9 cellular contexts compared by ENCODE assay signal in the genomic region with DNA sequence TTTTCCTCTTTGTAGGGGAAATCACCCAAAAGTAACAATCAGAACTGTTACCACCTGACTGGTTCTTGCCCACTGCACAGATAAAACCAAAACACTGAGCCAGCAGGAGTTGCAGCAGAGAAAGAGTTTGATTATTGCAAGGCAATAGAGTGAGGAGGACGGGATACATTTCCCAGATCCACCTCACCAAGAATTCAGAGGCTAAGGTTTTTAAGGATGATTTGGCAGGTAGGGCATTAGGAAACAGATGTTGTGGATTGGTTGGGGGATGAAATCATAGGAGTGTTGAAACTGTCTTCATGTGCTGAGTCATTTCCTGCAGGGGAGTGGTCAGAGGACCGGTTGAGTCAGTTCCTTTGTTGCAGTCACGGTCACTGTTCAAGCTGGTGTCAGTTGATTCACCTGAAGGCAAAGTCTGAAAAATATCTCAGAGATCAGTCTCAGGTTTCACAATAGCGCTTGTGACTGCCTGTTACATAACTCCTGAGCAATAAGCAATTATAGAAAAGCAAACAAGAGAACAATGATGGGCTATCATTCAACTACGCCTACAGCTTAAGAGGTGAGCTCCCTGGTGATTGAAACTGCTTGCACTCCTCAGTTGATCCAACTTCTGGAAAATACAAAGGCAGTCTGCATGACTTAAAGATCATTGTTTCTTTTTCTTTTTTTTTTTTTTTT. TPM values are rescaled to one million over a fixed set of nuclear protein-coding genes. Genes with fewer than 3 reads are reported as not detected.
DNase-seq lines count a peak whose midpoint lies in the region; ATAC-seq, FAIRE-seq and TF ChIP-seq lines count a peak whose summit lies in the region.
"Had no signal": no experiment of that assay in that cellular context is flagged by ENCODE, and none has a peak within 500 bp of the region (broad histone marks: within the 10 kb centered on the region; RNA-seq: fewer than 3 reads in every experiment).

No MANE protein-coding gene starts in this region.

- peak overlapping the region; percentile 0 for H3K4me3 Mint-ChIP-seq in activated CD4-positive, alpha-beta memory T cell treated with anti-CD3 and anti-CD28 coated beads, Interleukin-2, amount 10 ng/mL, durations not matched to agents 7 days and 5 days
- H3K4me3 Mint-ChIP-seq in progenitor cell of endocrine pancreas (ENCODE audit: low read depth): no peak overlapping the region

- TF ChIP-seq CTCF in progenitor cell of endocrine pancreas (IDR thresholded peaks at IDR 0.05; ENCODE audit: unreplicated experiment) (no peak), D721Med (IDR thresholded peaks at IDR 0.05; ENCODE audit: insufficient read depth, missing control alignments) (no peak)

- POLR2A ChIA-PET in activated CD4-positive, alpha-beta memory T cell treated with anti-CD3 and anti-CD28 coated beads, Interleukin-2, amount 10 ng/mL, durations not matched to agents 7 days and 5 days (lab: Charles Lee): interaction anchor here (0.6 to 4.6 kb wide), 7 partner anchors 11 to 211 kb away, joined by 3 to 29 read pairs (median 7); a partner anchor contains a TSS

- CTCF ChIA-PET in activated CD4-positive, alpha-beta memory T cell treated with anti-CD3 and anti-CD28 coated beads, Interleukin-2, amount 10 ng/mL, durations not matched to agents 7 days and 5 days (lab: Charles Lee): interaction anchor here (1.0 kb wide), 2 partner anchors 13 to 14 kb away, joined by 3 to 4 read pairs; no protein-coding TSS in a partner anchor

- peaks cover 19% of the 10 kb centered on the region for H3K36me3 Mint-ChIP-seq in activated CD4-positive, alpha-beta memory T cell treated with anti-CD3 and anti-CD28 coated beads, Interleukin-2, amount 10 ng/mL, durations not matched to agents 7 days and 5 days (ENCODE audit: low read depth)
- peaks cover 15% of the 10 kb centered on the region for H3K36me3 Mint-ChIP-seq in progenitor cell of endocrine pancreas (ENCODE audit: insufficient read depth)

- H3K27ac Mint-ChIP-seq in activated CD4-positive, alpha-beta memory T cell treated with anti-CD3 and anti-CD28 coated beads, Interleukin-2, amount 10 ng/mL, durations not matched to agents 7 days and 5 days: peak overlapping the region; percentile 67
- H3K27ac Mint-ChIP-seq in progenitor cell of endocrine pancreas: peak overlapping the region; percentile 64

- H3K4me1 Mint-ChIP-seq in activated CD4-positive, alpha-beta memory T cell treated with anti-CD3 and anti-CD28 coated beads, Interleukin-2, amount 10 ng/mL, durations not matched to agents 7 days and 5 days: peaks cover 52% of the 10 kb centered on the region
- peaks cover 12% of the 10 kb centered on the region for H3K4me1 Mint-ChIP-seq in progenitor cell of endocrine pancreas (ENCODE audit: low read depth)

- DNase-seq in CD1c-positive myeloid dendritic cell (ENCODE audit: extremely low spot score) (peak; percentile 94), NCI-H460 (ENCODE audit: extremely low read depth, low read depth) (peak; percentile 92), fibroblast of peridontal ligament (ENCODE audit: extremely low read depth) (peak; percentile 76), progenitor cell of endocrine pancreas (ENCODE audit: low spot score, unreplicated experiment) (no peak), D721Med (ENCODE audit: insufficient read length, low spot score) (no peak)
- DNase-seq in activated CD4-positive, alpha-beta memory T cell treated with anti-CD3 and anti-CD28 coated beads, Interleukin-2, amount 10 ng/mL, durations not matched to agents 7 days and 5 days: peak; percentile 83

- FAIRE-seq in D721Med (lab: Jason Lieb, UNC): no peak
- FAIRE-seq: TTC549 had no signal

- H3K27me3 Mint-ChIP-seq in activated CD4-positive, alpha-beta memory T cell treated with anti-CD3 and anti-CD28 coated beads, Interleukin-2, amount 10 ng/mL, durations not matched to agents 7 days and 5 days: peaks cover 3% of the 10 kb centered on the region
- H3K27me3 Mint-ChIP-seq in progenitor cell of endocrine pancreas: no peaks in the 10 kb centered on the region

- ATAC-seq in GM19372 (IDR thresholded peaks at IDR 0.05; ENCODE audit: low read depth, unreplicated experiment) (peak; percentile 64), HG03442 (IDR thresholded peaks at IDR 0.05; ENCODE audit: unreplicated experiment) (peak; percentile 81)

- H3K9me3 Mint-ChIP-seq in activated CD4-positive, alpha-beta memory T cell treated with anti-CD3 and anti-CD28 coated beads, Interleukin-2, amount 10 ng/mL, durations not matched to agents 7 days and 5 days: peaks cover 10% of the 10 kb centered on the region
- H3K9me3 Mint-ChIP-seq in progenitor cell of endocrine pancreas (ENCODE audit: low read depth): peaks cover 31% of the 10 kb centered on the region

RNA-seq across cellular contexts. Expression of a gene that starts 20.3 kb away (rescaled TPM):
- total RNA-seq in NCI-H460 (2014; rRNA removed; shearing (Covaris generic)): 19.0 and 20.1 TPM in 2 replicates
- polyA plus RNA-seq in NCI-H460 (2014; cell fraction: nucleus; rRNA removed): 12.7 and 27.4 TPM in 2 replicates
- total RNA-seq in activated CD4-positive, alpha-beta memory T cell treated with anti-CD3 and anti-CD28 coated beads, Interleukin-2, amount 10 ng/mL, durations not matched to agents 7 days and 5 days: 1 to 10 TPM; 3.2 to 4.0 TPM
- 29.2 and 31.9 TPM in 2 replicates for total RNA-seq in progenitor cell of endocrine pancreas

Comparison
In these comparisons a context has a peak if more than half of its experiments do, and no peak if none do; other contexts are left out.
1. DNase-seq: peak in CD1c-positive myeloid dendritic cell (single experiment), NCI-H460 (single experiment), activated CD4-positive, alpha-beta memory T cell treated with anti-CD3 and anti-CD28 coated beads, Interleukin-2, amount 10 ng/mL, durations not matched to agents 7 days and 5 days (single experiment) and fibroblast of peridontal ligament (single experiment); none in progenitor cell of endocrine pancreas (single experiment) and D721Med (single experiment).